In genomic region chr2:75241696-75242095, GRCh38 we compare ENCODE assay signal across 10 cellular contexts. TPM values are rescaled to one million over a fixed set of nuclear protein-coding genes. Genes with fewer than 3 reads are reported as not detected.
DNase-seq lines count a peak whose midpoint lies in the region; ATAC-seq and TF ChIP-seq lines count a peak whose summit lies in the region.
"Had no signal": no experiment of that assay in that cellular context is flagged by ENCODE, and none has a peak within 500 bp of the region (broad histone marks: within the 10 kb centered on the region; RNA-seq: fewer than 3 reads in every experiment).

No MANE protein-coding gene starts in this region.

- no peaks in the 10 kb centered on the region for H3K4me1 ChIP-seq in neuronal stem cell (ENCODE audit: control insufficient read depth in 2 of 2, insufficient read depth in 1 of 2, low read depth in 1 of 2, low read length in 2 of 2)

- H2BK5ac ChIP-seq in neuronal stem cell (ENCODE audit: low read length) = no peak overlapping the region

- WGBS in neuronal stem cell (ENCODE audit: extremely low coverage in 2 of 2, insufficient read length in 2 of 2, insufficient replicate concordance in 1 of 2), 2 donors = no CpG with 5 or more reads among the region's 4 CpGs

- no peak overlapping the region for H2AK5ac ChIP-seq in neuronal stem cell (ENCODE audit: low read depth, low read length)

- no peak overlapping the region for H2BK120ac ChIP-seq in neuronal stem cell (ENCODE audit: low read depth, low read length)

- no peak overlapping the region for H3K4me3 ChIP-seq in neuronal stem cell (ENCODE audit: low read length in 2 of 2)
- H3K4me3 ChIP-seq: SJSA1 had no signal

- in situ Hi-C loops in SK-MEL-5 (cut with HindIII; ENCODE audit: low pct_unique_long_range_greater_than_20kb, low sequenced_read_pairs) = no loop called here

- H3K4me2 ChIP-seq in neuronal stem cell (ENCODE audit: insufficient read depth, low read length, poor library complexity, severe bottlenecking) = no peak overlapping the region

- peaks cover 0 to 1% (median 0%) of the 10 kb centered on the region in 3 experiments for H3K27me3 ChIP-seq in neuronal stem cell (ENCODE audit: control insufficient read depth in 3 of 3, insufficient read depth in 3 of 3, low read depth in 1 of 3, low read length in 3 of 3)
- H3K27me3 ChIP-seq: SJSA1 had no signal

- no peaks in the 10 kb centered on the region for H3K79me1 ChIP-seq in neuronal stem cell (ENCODE audit: low read depth, low read length)

- H4K8ac ChIP-seq in neuronal stem cell (ENCODE audit: low read depth, low read length) = no peak overlapping the region

- H3K9me3 ChIP-seq in neuronal stem cell (replicated peaks in 1 of 2; ENCODE audit: control insufficient read depth in 2 of 2, insufficient read depth in 1 of 2, low read depth in 1 of 2, low read length in 2 of 2) = peaks cover 0 to 5% of the 10 kb centered on the region in 2 donors

- no peak overlapping the region for H3K27ac ChIP-seq in neuronal stem cell (replicated peaks; ENCODE audit: low read length)
- H3K27ac ChIP-seq: SJSA1 had no signal

- peak; percentile 53 for DNase-seq in ELR (ENCODE audit: low read depth)
- peak; percentile 44 for DNase-seq in SK-MEL-5 (ENCODE audit: low read depth, low spot score)
- DNase-seq in iPS-NIHi11 (ENCODE audit: low spot score) = peak; percentile 11
- DNase-seq in DMS153 treated with DMSO at 0.1 percent for 48 hours (lab: John Stamatoyannopoulos, UW; ENCODE audit: unreplicated experiment) = no peak
- no peak for DNase-seq in neuronal stem cell (ENCODE audit: low spot score)
- no peak for DNase-seq in T1000 (lab: John Stamatoyannopoulos, UW)

- no peak overlapping the region for H3K9ac ChIP-seq in neuronal stem cell (ENCODE audit: low read depth, low read length, poor library complexity)

- H3K18ac ChIP-seq in neuronal stem cell (ENCODE audit: low read length) = no peak overlapping the region

- no peak overlapping the region for H2AFZ ChIP-seq in neuronal stem cell (ENCODE audit: low read length)

- no peak overlapping the region for H4K91ac ChIP-seq in neuronal stem cell (ENCODE audit: low read depth, low read length, poor library complexity)

- peak; percentile 66 for TF ChIP-seq RAD21 in Ishikawa (IDR thresholded peaks at IDR 0.05; ENCODE audit: low read depth)

- no peaks in the 10 kb centered on the region for H3K36me3 ChIP-seq in neuronal stem cell (replicated peaks in 1 of 2; ENCODE audit: control insufficient read depth in 2 of 2, insufficient read depth in 2 of 2, low read length in 2 of 2)

- no peak overlapping the region for H2BK15ac ChIP-seq in neuronal stem cell (ENCODE audit: low read length)

- H3K4ac ChIP-seq in neuronal stem cell (ENCODE audit: low read length) = no peak overlapping the region

- ATAC-seq in GM21528 (IDR thresholded peaks at IDR 0.05; ENCODE audit: low FRiP score, unreplicated experiment) = no peak

- no peak overlapping the region for H3K23ac ChIP-seq in neuronal stem cell (ENCODE audit: low read depth, low read length, poor library complexity)

- no peak overlapping the region for H2BK12ac ChIP-seq in neuronal stem cell (ENCODE audit: low read length)

- H3K14ac ChIP-seq in neuronal stem cell (ENCODE audit: low read length) = no peak overlapping the region

- no peak for TF ChIP-seq EP300 in Ishikawa (IDR thresholded peaks at IDR 0.05; ENCODE audit: borderline replicate concordance)

TF ChIP-seq in Ishikawa, 13 proteins besides CTCF, POLR2A, EP300 and RAD21:
- no peak for TF ChIP-seq CREB1 (IDR thresholded peaks at IDR 0.05; ENCODE audit: low read depth)
- no peak for TF ChIP-seq TAF1 (IDR thresholded peaks at IDR 0.05; ENCODE audit: low read depth)
- TF ChIP-seq ZBTB7A (IDR thresholded peaks at IDR 0.05; ENCODE audit: low read depth) = no peak
- TF ChIP-seq CEBPB (IDR thresholded peaks at IDR 0.05) = no peak
- TF ChIP-seq MAX (IDR thresholded peaks at IDR 0.05) = no peak

RNA-seq across cellular contexts. Expression of gene TACR1, which starts 42.4 kb away (rescaled TPM):
- total RNA-seq in SK-MEL-5 (2014; rRNA removed; shearing (Covaris generic)) = not detected in 2 replicates
- polyA plus RNA-seq in SK-MEL-5 (2015; cell fraction: cytosol; rRNA removed) = not detected in 2 replicates
- not detected in 2 replicates for polyA plus RNA-seq in SK-MEL-5 (2015; cell fraction: nucleus; rRNA removed)
- polyA plus RNA-seq in neuronal stem cell (2013, experiment 1 of 2) = not detected
- polyA plus RNA-seq in neuronal stem cell (2013, experiment 2 of 2) = not detected
- total RNA-seq: glomerular endothelial cell had no signal

Comparison
In these comparisons a context has a peak if more than half of its experiments do, and no peak if none do; other contexts are left out.
1. DNase-seq: peak in ELR (single experiment), SK-MEL-5 (single experiment) and iPS-NIHi11 (single experiment); none in DMS153 treated with DMSO at 0.1 percent for 48 hours (single experiment), neuronal stem cell (single experiment) and T1000 (single experiment).